8 cellular contexts compared by ENCODE assay signal in the genomic region with DNA sequence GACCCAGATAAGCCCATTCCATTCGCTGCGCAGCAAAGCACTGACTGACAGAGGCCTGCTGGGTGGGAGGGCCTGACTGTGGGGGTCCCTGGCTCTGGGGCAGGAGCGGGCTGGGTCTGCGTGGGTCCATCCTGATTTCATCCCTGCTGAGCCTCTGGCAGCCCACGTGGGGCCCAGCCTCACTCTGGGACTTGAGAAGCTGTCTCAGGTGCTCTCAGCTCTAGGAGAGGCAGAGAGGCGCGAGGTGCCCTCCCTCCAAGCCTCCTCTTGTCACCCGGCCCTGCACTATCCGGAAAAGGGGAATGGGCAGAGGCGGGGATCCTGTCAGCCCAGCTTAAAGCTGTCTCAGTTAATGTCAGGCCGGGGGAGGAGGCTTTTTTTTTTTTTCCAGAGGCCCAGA. TPM values are rescaled to one million over a fixed set of nuclear protein-coding genes. Genes with fewer than 3 reads are reported as not detected.
DNase-seq lines count a peak whose midpoint lies in the region; ATAC-seq and TF ChIP-seq lines count a peak whose summit lies in the region.

No MANE protein-coding gene starts in this region.

- no peak for ATAC-seq in activated CD8-positive, alpha-beta memory T cell treated with anti-CD3 and anti-CD28 coated beads, Interleukin-2, amount 10 ng/mL, durations not matched to agents 7 days and 5 days
- no peak for ATAC-seq in GM18873 (IDR thresholded peaks at IDR 0.05; ENCODE audit: low FRiP score, unreplicated experiment)

- CTCF ChIA-PET in BJ (lab: Yijun Ruan, JAX) = interaction anchor here (0.9 to 4.1 kb wide), 5 partner anchors 19 to 131 kb away, joined by 3 to 15 read pairs (median 3); no protein-coding TSS in a partner anchor
- CTCF ChIA-PET in activated CD8-positive, alpha-beta memory T cell treated with anti-CD3 and anti-CD28 coated beads, Interleukin-2, amount 10 ng/mL, durations not matched to agents 7 days and 5 days (lab: Charles Lee) = interaction anchor here (0.7 to 2.0 kb wide), 7 partner anchors 10 to 267 kb away, joined by 3 to 8 read pairs (median 3); partner anchors contain the start of genes MPHOSPH9 and OGFOD2

- no peaks in the 10 kb centered on the region for H3K27me3 ChIP-seq in BJ (ENCODE audit: control insufficient read depth, insufficient read depth, low read length)

- H3K36me3 Mint-ChIP-seq in nephron progenitor cell (ENCODE audit: low read depth) = no peaks in the 10 kb centered on the region
- no peaks in the 10 kb centered on the region for H3K36me3 Mint-ChIP-seq in activated CD8-positive, alpha-beta memory T cell treated with anti-CD3 and anti-CD28 coated beads, Interleukin-2, amount 10 ng/mL, durations not matched to agents 7 days and 5 days

- no peak overlapping the region for H3K27ac Mint-ChIP-seq in nephron progenitor cell
- H3K27ac Mint-ChIP-seq in activated CD8-positive, alpha-beta memory T cell treated with anti-CD3 and anti-CD28 coated beads, Interleukin-2, amount 10 ng/mL, durations not matched to agents 7 days and 5 days = no peak overlapping the region

- no peaks in the 10 kb centered on the region for H3K36me3 ChIP-seq in BJ (ENCODE audit: control insufficient read depth, insufficient read depth, low read length)

- DNase-seq in BJ (ENCODE audit: low read depth) = no peak
- no peak for DNase-seq in LNCaP clone FGC (ENCODE audit: low read depth)
- DNase-seq in caudate nucleus (lab: John Stamatoyannopoulos, UW) = peak in 33 of 61 donors; percentile 8 to 89 (median 40)
- no peak for DNase-seq in nephron progenitor cell
- DNase-seq in NCI-H2227 (lab: John Stamatoyannopoulos, UW; ENCODE audit: unreplicated experiment) = no peak
- DNase-seq in NCI-H524 treated with DMSO at 0.1 percent for 48 hours (lab: John Stamatoyannopoulos, UW) = no peak
- DNase-seq in activated CD8-positive, alpha-beta memory T cell treated with anti-CD3 and anti-CD28 coated beads, Interleukin-2, amount 10 ng/mL, durations not matched to agents 7 days and 5 days = no peak

- H3K27ac ChIP-seq in caudate nucleus (ENCODE audit: low read depth, low read length) = peak overlapping the region; percentile 2

- TF ChIP-seq CTCF in BJ (IDR thresholded peaks at IDR 0.05; ENCODE audit: insufficient read depth, low read depth, low read length) = no peak
- TF ChIP-seq CTCF in LNCaP clone FGC (IDR thresholded peaks at IDR 0.05; ENCODE audit: control insufficient read depth, extremely low read depth, insufficient read depth) = no peak
- TF ChIP-seq CTCF in nephron progenitor cell (IDR thresholded peaks at IDR 0.05) = no peak

- H3K4me3 ChIP-seq in BJ (ENCODE audit: low read depth, low read length) (peak overlapping the region; percentile 74), LNCaP clone FGC (ENCODE audit: low read depth, low read length) (peak overlapping the region; percentile 86)

- POLR2A ChIA-PET in BJ (lab: Charles Lee) = no interaction called here

- peaks cover 18% of the 10 kb centered on the region for H3K27me3 Mint-ChIP-seq in nephron progenitor cell (ENCODE audit: low read depth, poor library complexity)
- H3K27me3 Mint-ChIP-seq in activated CD8-positive, alpha-beta memory T cell treated with anti-CD3 and anti-CD28 coated beads, Interleukin-2, amount 10 ng/mL, durations not matched to agents 7 days and 5 days = no peaks in the 10 kb centered on the region

- peak overlapping the region; percentile 75 for H3K4me3 Mint-ChIP-seq in nephron progenitor cell
- H3K4me3 Mint-ChIP-seq in activated CD8-positive, alpha-beta memory T cell treated with anti-CD3 and anti-CD28 coated beads, Interleukin-2, amount 10 ng/mL, durations not matched to agents 7 days and 5 days = no peak overlapping the region

- H3K4me1 Mint-ChIP-seq in nephron progenitor cell = peaks cover 28% of the 10 kb centered on the region
- H3K4me1 Mint-ChIP-seq in activated CD8-positive, alpha-beta memory T cell treated with anti-CD3 and anti-CD28 coated beads, Interleukin-2, amount 10 ng/mL, durations not matched to agents 7 days and 5 days = peaks cover 4% of the 10 kb centered on the region

- H3K9me3 Mint-ChIP-seq in nephron progenitor cell = no peaks in the 10 kb centered on the region
- no peaks in the 10 kb centered on the region for H3K9me3 Mint-ChIP-seq in activated CD8-positive, alpha-beta memory T cell treated with anti-CD3 and anti-CD28 coated beads, Interleukin-2, amount 10 ng/mL, durations not matched to agents 7 days and 5 days (ENCODE audit: low read depth)

RNA-seq across cellular contexts. Expression of gene ABCB9, which starts 0.9 kb away (rescaled TPM):
- 3.9 and 6.1 TPM in 2 replicates for polyA plus RNA-seq in BJ (2011; rRNA removed)
- 8.0 and 8.9 TPM in 2 replicates for polyA minus RNA-seq in BJ (2011; rRNA and poly(A)+ RNA removed)
- total RNA-seq in activated CD8-positive, alpha-beta memory T cell treated with anti-CD3 and anti-CD28 coated beads, Interleukin-2, amount 10 ng/mL, durations not matched to agents 7 days and 5 days = 1 to 10 TPM; 3.6 to 4.4 TPM

RNA-seq across cellular contexts. Expression of gene OGFOD2, which starts 9.7 kb away (rescaled TPM):
- 7.4 and 10.8 TPM in 2 replicates for polyA plus RNA-seq in BJ (2011; rRNA removed)
- polyA minus RNA-seq in BJ (2011; rRNA and poly(A)+ RNA removed) = 4.8 and 7.4 TPM in 2 replicates
- 10 to 100 TPM; 23.8 to 29.8 TPM for total RNA-seq in activated CD8-positive, alpha-beta memory T cell treated with anti-CD3 and anti-CD28 coated beads, Interleukin-2, amount 10 ng/mL, durations not matched to agents 7 days and 5 days

RNA-seq across cellular contexts. Expression of gene ARL6IP4, which starts 15.1 kb away (rescaled TPM):
- 166 and 190 TPM in 2 replicates for polyA plus RNA-seq in BJ (2011; rRNA removed)
- 20.9 and 27.3 TPM in 2 replicates for polyA minus RNA-seq in BJ (2011; rRNA and poly(A)+ RNA removed)
- 100 to 1,000 TPM; 169 to 216 TPM for total RNA-seq in activated CD8-positive, alpha-beta memory T cell treated with anti-CD3 and anti-CD28 coated beads, Interleukin-2, amount 10 ng/mL, durations not matched to agents 7 days and 5 days

Comparison
In these comparisons a context has a peak if more than half of its experiments do, and no peak if none do; other contexts are left out.
1. DNase-seq: peak in caudate nucleus (33 of 61); none in BJ (single experiment), LNCaP clone FGC (single experiment), nephron progenitor cell (single experiment), NCI-H2227 (single experiment), NCI-H524 treated with DMSO at 0.1 percent for 48 hours (single experiment) and activated CD8-positive, alpha-beta memory T cell treated with anti-CD3 and anti-CD28 coated beads, Interleukin-2, amount 10 ng/mL, durations not matched to agents 7 days and 5 days (single experiment).